ENCODE assay signal across 8 cellular contexts in the genomic region with DNA sequence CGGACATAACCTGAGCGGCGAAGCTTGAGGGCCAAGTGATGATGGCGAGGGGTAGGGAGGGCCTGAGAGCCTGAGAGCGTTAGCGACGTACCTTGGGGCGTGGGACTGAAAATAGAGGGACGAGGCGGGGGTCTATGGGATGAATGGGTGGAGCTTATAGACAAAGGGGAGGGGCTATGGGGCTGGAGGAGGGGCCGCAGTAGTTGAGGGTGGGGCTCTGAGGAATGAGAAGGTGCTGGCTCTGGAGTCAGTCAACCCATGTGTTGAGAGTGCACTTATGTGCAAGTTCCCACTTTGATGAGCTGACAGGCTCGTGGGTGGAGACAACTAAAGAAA. TPM values are rescaled to one million over a fixed set of nuclear protein-coding genes. Genes with fewer than 3 reads are reported as not detected.
DNase-seq lines count a peak whose midpoint lies in the region; ATAC-seq and TF ChIP-seq lines count a peak whose summit lies in the region.

No MANE protein-coding gene starts in this region.

- peak; percentile 30 for ATAC-seq in HG02678 (IDR thresholded peaks at IDR 0.05; ENCODE audit: unreplicated experiment)

- no peak for TF ChIP-seq CTCF in prostate gland (IDR thresholded peaks at IDR 0.05)

- no peak for TF ChIP-seq POLR2A in prostate gland (IDR thresholded peaks at IDR 0.05)

- H3K27ac ChIP-seq in prostate gland: peak overlapping the region; percentile 85

- peak; percentile 45 for DNase-seq in NCI-H1694 (lab: John Stamatoyannopoulos, UW)
- no peak for DNase-seq in NCI-H1694 treated with DMSO at 0.1 percent for 48 hours (lab: John Stamatoyannopoulos, UW)
- DNase-seq in NCI-H748 treated with DMSO at 0.1 percent for 48 hours (lab: John Stamatoyannopoulos, UW): peak; percentile 53
- DNase-seq in activated gamma-delta T cell treated with anti-CD3 and anti-CD28 coated beads, Interleukin-2, amount 50 U/mL, for 16 hours (ENCODE audit: low read depth): peak; percentile 36
- peak; percentile 43 for DNase-seq in glomerular visceral epithelial cell (ENCODE audit: extremely low spot score)
- DNase-seq in prostate gland (ENCODE audit: low spot score): peak; percentile 16
- DNase-seq in RPMI8226: no peak

- no peaks in the 10 kb centered on the region for H3K4me1 ChIP-seq in prostate gland (replicated peaks)

- no peaks in the 10 kb centered on the region for H3K27me3 ChIP-seq in prostate gland (replicated peaks; ENCODE audit: insufficient read depth)

- 3% methylated on average over 12 of the region's 12 CpGs for WGBS in prostate gland

- H3K36me3 ChIP-seq in prostate gland: no peaks in the 10 kb centered on the region

- H3K4me3 ChIP-seq in prostate gland: peak overlapping the region; percentile 51 to 59

- no peaks in the 10 kb centered on the region for H3K9me3 ChIP-seq in prostate gland

- intact Hi-C loops in prostate gland (cut with DNase I): no loop called here

RNA-seq across cellular contexts. Expression of a gene that starts 0.5 kb away (rescaled TPM):
- 10 to 100 TPM in 1 of 2 donors, 1 to 10 TPM in 1; 8.9 to 21.9 TPM for total RNA-seq in prostate gland

RNA-seq across cellular contexts. Expression of a gene that starts 18.4 kb away (rescaled TPM):
- 10 to 100 TPM; 37.8 to 46.9 TPM for total RNA-seq in prostate gland

RNA-seq across cellular contexts. Expression of a gene that starts 31.2 kb away (rescaled TPM):
- 10 to 100 TPM; 15.1 to 61.7 TPM for total RNA-seq in prostate gland

RNA-seq across cellular contexts. Expression of a gene that starts 34.3 kb away (rescaled TPM):
- 100 to 1,000 TPM; 155 to 169 TPM for total RNA-seq in prostate gland

RNA-seq across cellular contexts. Expression of a gene that starts 57.3 kb away (rescaled TPM):
- total RNA-seq in prostate gland: 100 to 1,000 TPM; 102 to 190 TPM

Comparison
In these comparisons a context has a peak if more than half of its experiments do, and no peak if none do; other contexts are left out.
1. DNase-seq: peak in NCI-H1694 (single experiment), NCI-H748 treated with DMSO at 0.1 percent for 48 hours (single experiment), activated gamma-delta T cell treated with anti-CD3 and anti-CD28 coated beads, Interleukin-2, amount 50 U/mL, for 16 hours (single experiment), glomerular visceral epithelial cell (single experiment) and prostate gland (single experiment); none in NCI-H1694 treated with DMSO at 0.1 percent for 48 hours (single experiment) and RPMI8226 (single experiment).